ENCODE assay signal across 8 cellular contexts in the genomic region with DNA sequence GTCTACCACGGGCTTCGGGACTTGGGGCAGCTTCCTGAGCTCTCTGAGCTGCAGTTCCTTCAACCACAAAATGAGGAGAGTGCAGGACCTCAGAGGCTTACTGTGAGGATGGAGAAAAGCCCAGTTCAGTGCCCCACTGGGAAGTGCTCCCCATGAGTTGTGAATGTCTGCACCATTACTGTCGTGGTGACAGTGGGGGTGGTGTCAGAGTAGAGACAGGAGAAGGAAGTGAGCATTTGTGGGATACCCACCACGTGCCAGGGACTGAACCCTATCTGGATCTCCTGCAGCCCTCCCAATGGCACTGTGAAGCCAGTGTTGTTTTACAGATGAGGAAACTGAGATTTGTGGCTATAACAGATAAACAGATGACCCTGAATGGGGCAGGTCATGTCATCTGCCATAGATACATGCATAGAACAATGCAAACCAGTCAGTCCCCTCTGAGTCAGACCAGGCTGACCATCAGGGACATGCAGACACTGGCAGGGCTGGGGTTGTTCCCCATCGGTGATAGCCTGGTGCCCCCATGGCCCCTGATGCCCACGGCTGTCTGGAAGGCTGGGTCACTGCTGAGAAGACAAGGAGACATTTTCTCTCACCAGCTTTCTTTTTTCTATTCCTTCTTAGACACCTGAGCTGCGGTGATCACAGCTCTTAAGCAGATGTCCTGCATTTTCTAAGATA.
DNase-seq lines count a peak whose midpoint lies in the region; ATAC-seq and TF ChIP-seq lines count a peak whose summit lies in the region.

No MANE protein-coding gene starts in this region.

- WGBS in heart left ventricle, 4 donors: 55 to 71% (median 63%) methylated on average over 7 of the region's 7 CpGs

- H3K9me3 ChIP-seq in heart left ventricle (no peaks in the 10 kb centered on the region), WERI-Rb-1 (ENCODE audit: severe bottlenecking) (no peaks in the 10 kb centered on the region), upper lobe of right lung (no peaks in the 10 kb centered on the region), SJCRH30 (replicated peaks) (no peaks in the 10 kb centered on the region)

- TF ChIP-seq POLR2A in heart left ventricle (IDR thresholded peaks at IDR 0.05): no peak

- ATAC-seq in heart left ventricle (no peak), left cardiac atrium (no peak), left colon (peak; percentile 0), upper lobe of right lung (peak; percentile 31), GM21619 (IDR thresholded peaks at IDR 0.05; ENCODE audit: unreplicated experiment) (no peak)

- H3K36me3 ChIP-seq in heart left ventricle (peaks cover 0 to 47% (median 0%) of the 10 kb centered on the region in 9 donors), WERI-Rb-1 (no peaks in the 10 kb centered on the region), upper lobe of right lung (peaks cover 33% of the 10 kb centered on the region), SJCRH30 (no peaks in the 10 kb centered on the region)

- peak in 1 of 5 donors; percentile 17 for DNase-seq in heart left ventricle
- no peak for DNase-seq in left cardiac atrium
- no peak for DNase-seq in WERI-Rb-1
- DNase-seq in left colon: no peak
- no peak for DNase-seq in upper lobe of right lung
- DNase-seq in stimulated activated CD4-positive, alpha-beta T cell treated with anti-CD3 and anti-CD28 coated beads, Interleukin-12 subunit alpha, Interleukin-12 subunit beta, amount 100 ng/mL, for 4 hours: no peak
- DNase-seq in SJCRH30: no peak

- no peak for TF ChIP-seq CTCF in heart left ventricle (IDR thresholded peaks at IDR 0.05)
- TF ChIP-seq CTCF in WERI-Rb-1 (IDR thresholded peaks at IDR 0.05; ENCODE audit: low read depth, low read length): no peak
- no peak for TF ChIP-seq CTCF in upper lobe of right lung (IDR thresholded peaks at IDR 0.05)

- intact Hi-C loops in heart left ventricle (cut with DNase I): loop anchor here in 3 of 10 donors (2.0 to 10.0 kb wide), 4 partner anchors 61 to 140 kb away; a partner anchor contains a TSS
- intact Hi-C loops in left cardiac atrium (cut with DNase I): loop anchor here in 1 of 2 donors (10.0 kb wide), 1 partner anchor 103 kb away; no protein-coding TSS in a partner anchor
- intact Hi-C loops in left colon (cut with DNase I, micrococcal nuclease): no loop called here
- intact Hi-C loops in upper lobe of right lung (cut with DNase I): no loop called here

- H3K4me3 ChIP-seq in heart left ventricle (peak overlapping the region in 10 of 12 donors; percentile 52 to 79 (median 62)), WERI-Rb-1 (ENCODE audit: low read depth, low read length) (peak overlapping the region; percentile 50), upper lobe of right lung (peak overlapping the region; percentile 70), SJCRH30 (no peak overlapping the region)

- peaks cover 0 to 7% (median 0%) of the 10 kb centered on the region in 9 donors for H3K27me3 ChIP-seq in heart left ventricle
- no peaks in the 10 kb centered on the region for H3K27me3 ChIP-seq in WERI-Rb-1 (ENCODE audit: insufficient read depth, low read depth, severe bottlenecking)
- no peaks in the 10 kb centered on the region for H3K27me3 ChIP-seq in upper lobe of right lung
- H3K27me3 ChIP-seq in SJCRH30: no peaks in the 10 kb centered on the region

- peak overlapping the region in 4 of 12 donors; percentile 24 to 88 (median 60) for H3K27ac ChIP-seq in heart left ventricle
- H3K27ac ChIP-seq in WERI-Rb-1: no peak overlapping the region
- H3K27ac ChIP-seq in upper lobe of right lung: peak overlapping the region; percentile 77
- H3K27ac ChIP-seq in SJCRH30: no peak overlapping the region

- H3K4me1 ChIP-seq in heart left ventricle (peaks cover 3 to 45% (median 21%) of the 10 kb centered on the region in 12 donors), upper lobe of right lung (peaks cover 14% of the 10 kb centered on the region), SJCRH30 (no peaks in the 10 kb centered on the region)

Comparison
In these comparisons a context has a peak if more than half of its experiments do, and no peak if none do; other contexts are left out.
1. ATAC-seq: peak in left colon (single experiment) and upper lobe of right lung (single experiment); none in heart left ventricle (0 of 4), left cardiac atrium (0 of 2) and GM21619 (single experiment).